ENCODE assay signal across 18 cellular contexts in genomic region chr13:54989418-54989817, GRCh38.
"Had no signal": no experiment of that assay in that cellular context is flagged by ENCODE, and none has a peak within 500 bp of the region (broad histone marks: within the 10 kb centered on the region; RNA-seq: fewer than 3 reads in every experiment).

No MANE protein-coding gene starts in this region.

- H3K36me3 Mint-ChIP-seq: naive thymus-derived CD4-positive, alpha-beta T cell; stimulated activated naive B cell treated with anti-CD40 and anti-IgM and Interleukin-4, amounts not matched to agents 10 μg/mL and 1 μg/mL and 100 μg/mL, for 72 hours had no signal

- H3K4me3 Mint-ChIP-seq: activated CD4-positive, alpha-beta T cell treated with anti-CD3 and anti-CD28 coated beads, Interleukin-2, amount 10 ng/mL, durations not matched to agents 24 days and 14 days; activated CD8-positive, alpha-beta T cell treated with anti-CD3 and anti-CD28 coated beads for 36 hours; activated T-cell treated with anti-CD3 and anti-CD28 coated beads, Interleukin-2, amount 50 U/mL, for 24 hours; naive thymus-derived CD4-positive, alpha-beta T cell; stimulated activated naive B cell treated with anti-CD40 and anti-IgM and Interleukin-4, amounts not matched to agents 10 μg/mL and 1 μg/mL and 100 μg/mL, for 72 hours had no signal

- H3K27me3 Mint-ChIP-seq: activated CD4-positive, alpha-beta T cell treated with anti-CD3 and anti-CD28 coated beads, Interleukin-2, amount 10 ng/mL, durations not matched to agents 24 days and 14 days; activated CD8-positive, alpha-beta T cell treated with anti-CD3 and anti-CD28 coated beads for 36 hours; activated T-cell treated with anti-CD3 and anti-CD28 coated beads, Interleukin-2, amount 50 U/mL, for 24 hours; naive thymus-derived CD4-positive, alpha-beta T cell; stimulated activated naive B cell treated with anti-CD40 and anti-IgM and Interleukin-4, amounts not matched to agents 10 μg/mL and 1 μg/mL and 100 μg/mL, for 72 hours had no signal

- DNase-seq: activated CD4-positive, alpha-beta T cell treated with anti-CD3 and anti-CD28 coated beads, Interleukin-2, amount 10 ng/mL, durations not matched to agents 24 days and 14 days; activated CD4-positive, CD25-positive, alpha-beta regulatory T cell; activated CD8-positive, alpha-beta T cell treated with anti-CD3 and anti-CD28 coated beads for 36 hours; activated naive CD4-positive, alpha-beta T cell treated with anti-CD3 and anti-CD28 coated beads, Interleukin-2, amount 50 U/mL, for 16 hours; activated T-cell treated with anti-CD3 and anti-CD28 coated beads, Interleukin-2, amount 50 U/mL, for 24 hours; aorta; brain microvascular endothelial cell; central memory CD4-positive, alpha-beta T cell; colonic mucosa; erythroblast; hypothalamus; kidney glomerular epithelial cell; mesenchymal stem cell; naive thymus-derived CD4-positive, alpha-beta T cell; sigmoid colon; spleen; stimulated activated naive B cell treated with anti-CD40 and anti-IgM and Interleukin-4, amounts not matched to agents 10 μg/mL and 1 μg/mL and 100 μg/mL, for 72 hours had no signal

- H3K27ac Mint-ChIP-seq: activated CD4-positive, alpha-beta T cell treated with anti-CD3 and anti-CD28 coated beads, Interleukin-2, amount 10 ng/mL, durations not matched to agents 24 days and 14 days; activated CD8-positive, alpha-beta T cell treated with anti-CD3 and anti-CD28 coated beads for 36 hours; activated T-cell treated with anti-CD3 and anti-CD28 coated beads, Interleukin-2, amount 50 U/mL, for 24 hours; naive thymus-derived CD4-positive, alpha-beta T cell; stimulated activated naive B cell treated with anti-CD40 and anti-IgM and Interleukin-4, amounts not matched to agents 10 μg/mL and 1 μg/mL and 100 μg/mL, for 72 hours had no signal

- H3K4me1 ChIP-seq: colonic mucosa, sigmoid colon, spleen had no signal

- H3K4me1 Mint-ChIP-seq: activated CD4-positive, alpha-beta T cell treated with anti-CD3 and anti-CD28 coated beads, Interleukin-2, amount 10 ng/mL, durations not matched to agents 24 days and 14 days; naive thymus-derived CD4-positive, alpha-beta T cell; stimulated activated naive B cell treated with anti-CD40 and anti-IgM and Interleukin-4, amounts not matched to agents 10 μg/mL and 1 μg/mL and 100 μg/mL, for 72 hours had no signal

- H3K27me3 ChIP-seq: brain microvascular endothelial cell, colonic mucosa, sigmoid colon, spleen had no signal

- H3K36me3 ChIP-seq: brain microvascular endothelial cell, colonic mucosa, sigmoid colon, spleen, thoracic aorta had no signal

- H3K27ac ChIP-seq: brain microvascular endothelial cell, colonic mucosa, sigmoid colon, spleen, thoracic aorta had no signal

- ATAC-seq: activated CD8-positive, alpha-beta T cell treated with anti-CD3 and anti-CD28 coated beads for 36 hours; naive thymus-derived CD4-positive, alpha-beta T cell; stimulated activated naive B cell treated with anti-CD40 and anti-IgM and Interleukin-4, amounts not matched to agents 10 μg/mL and 1 μg/mL and 100 μg/mL, for 72 hours had no signal

- H3K9me3 ChIP-seq: colonic mucosa, thoracic aorta had no signal

- H3K4me3 ChIP-seq: colonic mucosa, sigmoid colon, spleen, thoracic aorta had no signal
